Comparison of ENCODE assay signal across 9 cellular contexts in genomic region chr9:12464910-12465512, GRCh38.
DNase-seq lines count a peak whose midpoint lies in the region; ATAC-seq and TF ChIP-seq lines count a peak whose summit lies in the region.
"Had no signal": no experiment of that assay in that cellular context is flagged by ENCODE, and none has a peak within 500 bp of the region (broad histone marks: within the 10 kb centered on the region; RNA-seq: fewer than 3 reads in every experiment).

No MANE protein-coding gene starts in this region.

- no peaks in the 10 kb centered on the region for H3K36me3 ChIP-seq in RWPE2 (ENCODE audit: low read depth)

- DNase-seq in CD14-positive monocyte (ENCODE audit: low spot score) (no peak), HT-29 (ENCODE audit: low spot score) (peak; percentile 66), RWPE2 (ENCODE audit: low spot score) (no peak), glutamatergic neuron (no peak), DMS79 treated with DMSO at 0.1 percent for 48 hours (lab: John Stamatoyannopoulos, UW) (no peak)
- no peak for DNase-seq in effector memory CD8-positive, alpha-beta T cell

- H3K27ac Mint-ChIP-seq in CD14-positive monocyte (no peak overlapping the region), glutamatergic neuron (ENCODE audit: unreplicated experiment) (no peak overlapping the region)
- no peak overlapping the region for H3K27ac Mint-ChIP-seq in effector memory CD8-positive, alpha-beta T cell
- H3K27ac Mint-ChIP-seq: stimulated activated naive CD8-positive, alpha-beta T cell treated with anti-CD3 and anti-CD28 coated beads, Interleukin-15, Interleukin-2, amounts not matched to agents 100 ng/mL and 50 ng/mL, for 24 hours had no signal

- H3K27me3 ChIP-seq in RWPE2 (ENCODE audit: insufficient read depth, poor library complexity, severe bottlenecking) = peaks cover 3% of the 10 kb centered on the region

- H3K4me3 Mint-ChIP-seq in CD14-positive monocyte = no peak overlapping the region
- no peak overlapping the region for H3K4me3 Mint-ChIP-seq in glutamatergic neuron (ENCODE audit: unreplicated experiment)
- H3K4me3 Mint-ChIP-seq in effector memory CD8-positive, alpha-beta T cell = no peak overlapping the region
- H3K4me3 Mint-ChIP-seq: stimulated activated naive CD8-positive, alpha-beta T cell treated with anti-CD3 and anti-CD28 coated beads, Interleukin-15, Interleukin-2, amounts not matched to agents 100 ng/mL and 50 ng/mL, for 24 hours had no signal

- no peaks in the 10 kb centered on the region for H3K27me3 Mint-ChIP-seq in CD14-positive monocyte (ENCODE audit: low read depth in 3 of 3)
- no peaks in the 10 kb centered on the region for H3K27me3 Mint-ChIP-seq in glutamatergic neuron (ENCODE audit: unreplicated experiment)
- H3K27me3 Mint-ChIP-seq in effector memory CD8-positive, alpha-beta T cell = no peaks in the 10 kb centered on the region
- H3K27me3 Mint-ChIP-seq: stimulated activated naive CD8-positive, alpha-beta T cell treated with anti-CD3 and anti-CD28 coated beads, Interleukin-15, Interleukin-2, amounts not matched to agents 100 ng/mL and 50 ng/mL, for 24 hours had no signal

- H3K4me1 ChIP-seq in RWPE2 (ENCODE audit: insufficient read depth, poor library complexity, severe bottlenecking) = no peaks in the 10 kb centered on the region

- TF ChIP-seq CTCF in CD14-positive monocyte (IDR thresholded peaks at IDR 0.05) (peak; percentile 63), RWPE2 (IDR thresholded peaks at IDR 0.05; ENCODE audit: poor library complexity, severe bottlenecking) (peak; percentile 85), glutamatergic neuron (IDR thresholded peaks at IDR 0.05; ENCODE audit: partially characterized antibody, unreplicated experiment) (peak; percentile 80)

- intact Hi-C loops in CD14-positive monocyte (cut with micrococcal nuclease) = no loop called here

- H3K36me3 Mint-ChIP-seq in CD14-positive monocyte (no peaks in the 10 kb centered on the region), glutamatergic neuron (ENCODE audit: unreplicated experiment) (no peaks in the 10 kb centered on the region)
- H3K36me3 Mint-ChIP-seq in effector memory CD8-positive, alpha-beta T cell (ENCODE audit: insufficient read depth) = no peaks in the 10 kb centered on the region

- H3K27ac ChIP-seq in RWPE2 (ENCODE audit: poor library complexity, severe bottlenecking) = no peak overlapping the region

- no peak overlapping the region for H3K4me3 ChIP-seq in RWPE2 (ENCODE audit: severe bottlenecking)

- H3K4me1 Mint-ChIP-seq in CD14-positive monocyte (no peaks in the 10 kb centered on the region), glutamatergic neuron (ENCODE audit: low read depth, unreplicated experiment) (peaks cover 12% of the 10 kb centered on the region)
- H3K4me1 Mint-ChIP-seq in effector memory CD8-positive, alpha-beta T cell (ENCODE audit: low read depth in 2 of 2) = no peaks in the 10 kb centered on the region

- H3K9me3 ChIP-seq in RWPE2 (ENCODE audit: severe bottlenecking) = no peaks in the 10 kb centered on the region

- ATAC-seq in RWPE2 (ENCODE audit: low read depth) (no peak), HG02884 (IDR thresholded peaks at IDR 0.05; ENCODE audit: unreplicated experiment) (no peak), GM18858 (IDR thresholded peaks at IDR 0.05; ENCODE audit: unreplicated experiment) (no peak)
- no peak for ATAC-seq in effector memory CD8-positive, alpha-beta T cell (replicated peaks)

- H3K9me3 Mint-ChIP-seq in CD14-positive monocyte (no peaks in the 10 kb centered on the region), glutamatergic neuron (ENCODE audit: unreplicated experiment) (no peaks in the 10 kb centered on the region)
- H3K9me3 Mint-ChIP-seq in effector memory CD8-positive, alpha-beta T cell = peaks cover 12% of the 10 kb centered on the region in 2 donors
- H3K9me3 Mint-ChIP-seq: stimulated activated naive CD8-positive, alpha-beta T cell treated with anti-CD3 and anti-CD28 coated beads, Interleukin-15, Interleukin-2, amounts not matched to agents 100 ng/mL and 50 ng/mL, for 24 hours had no signal
